Comparison of ENCODE assay signal across 25 cellular contexts in the genomic region with DNA sequence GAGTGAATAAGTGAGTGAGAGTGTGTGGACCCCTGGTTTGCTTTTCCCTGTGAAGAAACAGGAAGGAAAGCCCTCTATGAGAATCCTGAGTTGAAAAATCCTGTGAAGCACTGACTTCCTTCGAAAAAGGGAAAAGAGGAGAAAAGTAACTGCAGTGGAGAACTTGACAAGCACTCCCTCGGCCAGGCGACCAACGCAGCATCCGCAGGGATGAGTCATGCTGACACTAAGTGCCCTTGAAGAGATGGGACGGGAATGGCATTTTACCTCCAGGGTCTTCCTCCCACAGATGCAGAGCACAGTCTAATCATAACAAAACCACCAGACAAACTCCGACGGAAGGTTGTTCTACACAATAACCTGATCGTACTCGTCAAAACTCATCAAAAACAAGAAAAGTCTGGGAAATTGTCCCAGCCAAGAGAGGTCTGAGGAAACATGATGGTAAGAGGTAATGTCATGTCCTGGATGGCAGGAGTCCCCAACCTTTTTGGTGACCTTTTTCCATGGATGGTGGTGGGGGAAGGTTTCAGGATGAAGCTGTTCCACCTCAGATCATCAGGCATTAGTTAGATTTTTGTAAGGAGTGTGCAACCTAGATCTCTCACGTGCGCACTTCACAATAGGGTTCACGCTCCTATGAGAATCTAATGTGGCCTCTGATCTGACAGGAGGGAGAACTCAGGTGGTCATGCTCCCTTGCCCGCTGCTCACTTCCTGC.
DNase-seq lines count a peak whose midpoint lies in the region; ATAC-seq and TF ChIP-seq lines count a peak whose summit lies in the region.
"Had no signal": no experiment of that assay in that cellular context is flagged by ENCODE, and none has a peak within 500 bp of the region (broad histone marks: within the 10 kb centered on the region; RNA-seq: fewer than 3 reads in every experiment).

No MANE protein-coding gene starts in this region.

- H3K27ac Mint-ChIP-seq in glutamatergic neuron (ENCODE audit: unreplicated experiment) (no peak overlapping the region), endothelial cell (ENCODE audit: unreplicated experiment) (no peak overlapping the region)
- no peak overlapping the region for H3K27ac Mint-ChIP-seq in natural killer cell treated with Interleukin-12 subunit alpha and Interleukin-12 subunit beta and Interleukin-15 and Interleukin-18, amount 100 ng/mL, for 72 hours
- H3K27ac Mint-ChIP-seq: CD8-positive, alpha-beta T cell had no signal

- H3K4me3 Mint-ChIP-seq in glutamatergic neuron (ENCODE audit: unreplicated experiment) (no peak overlapping the region), endothelial cell (ENCODE audit: unreplicated experiment) (no peak overlapping the region)
- H3K4me3 Mint-ChIP-seq in natural killer cell treated with Interleukin-12 subunit alpha and Interleukin-12 subunit beta and Interleukin-15 and Interleukin-18, amount 100 ng/mL, for 72 hours, result no peak overlapping the region
- H3K4me3 Mint-ChIP-seq: CD8-positive, alpha-beta T cell had no signal

- no peaks in the 10 kb centered on the region for H3F3A ChIP-seq in smooth muscle cell (ENCODE audit: low read depth)

- no peak overlapping the region for H3K9ac ChIP-seq in smooth muscle cell (ENCODE audit: low read depth)

- H3K4me1 ChIP-seq in smooth muscle cell (ENCODE audit: low read depth), result no peaks in the 10 kb centered on the region
- H3K4me1 ChIP-seq: Peyer's patch, SJSA1 had no signal

- peak; percentile 11 for DNase-seq in activated CD8-positive, alpha-beta memory T cell treated with anti-CD3 and anti-CD28 coated beads for 24 hours
- DNase-seq in activated CD8-positive, alpha-beta memory T cell treated with anti-CD3 and anti-CD28 coated beads, Interleukin-2, amount 50 U/mL, for 4 hours, result no peak
- DNase-seq in HT1080 (ENCODE audit: low read depth) (peak; percentile 30), glutamatergic neuron (peak; percentile 3), smooth muscle cell (lab: John Stamatoyannopoulos, UW; ENCODE audit: unreplicated experiment) (no peak), endothelial cell (ENCODE audit: low spot score) (no peak), SHP77 (lab: John Stamatoyannopoulos, UW) (no peak)
- no peak for DNase-seq in natural killer cell treated with Interleukin-12 subunit alpha and Interleukin-12 subunit beta and Interleukin-15 and Interleukin-18, amount 100 ng/mL, for 72 hours (ENCODE audit: low spot score)
- DNase-seq: 8988T; AML-193; C1 segment of cervical spinal cord; Calu3; CD8-positive, alpha-beta T cell; DMS153; GDM1; KG1; NCI-H1105; NCI-H146; NCI-H2029; NCI-H345; NCI-H524; NCI-H774; NK-92 treated with Interleukin-12 subunit alpha and Interleukin-12 subunit beta, amount 100 ng/mL, for 24 hours; Peyer's patch had no signal

- peak overlapping the region; percentile 21 for H3K27ac ChIP-seq in smooth muscle cell (ENCODE audit: low read depth)
- H3K27ac ChIP-seq: Peyer's patch, SJSA1 had no signal

- H2AFZ ChIP-seq in smooth muscle cell (ENCODE audit: low read depth), result no peak overlapping the region

- H3K36me3 Mint-ChIP-seq in glutamatergic neuron (ENCODE audit: unreplicated experiment) (peaks cover 7% of the 10 kb centered on the region), endothelial cell (ENCODE audit: low read depth, unreplicated experiment) (no peaks in the 10 kb centered on the region)
- H3K36me3 Mint-ChIP-seq in natural killer cell treated with Interleukin-12 subunit alpha and Interleukin-12 subunit beta and Interleukin-15 and Interleukin-18, amount 100 ng/mL, for 72 hours, result no peaks in the 10 kb centered on the region
- H3K36me3 Mint-ChIP-seq: CD8-positive, alpha-beta T cell had no signal

- H3K27me3 ChIP-seq in smooth muscle cell (ENCODE audit: low read depth), result no peaks in the 10 kb centered on the region
- H3K27me3 ChIP-seq: Peyer's patch, SJSA1 had no signal

- no peaks in the 10 kb centered on the region for H3K36me3 ChIP-seq in smooth muscle cell (ENCODE audit: low read depth)
- H3K36me3 ChIP-seq: Peyer's patch, SJSA1 had no signal

- no peak overlapping the region for H3K4me2 ChIP-seq in smooth muscle cell

- H3K27me3 Mint-ChIP-seq in glutamatergic neuron (ENCODE audit: unreplicated experiment), result peaks cover 9% of the 10 kb centered on the region
- H3K27me3 Mint-ChIP-seq in endothelial cell (ENCODE audit: unreplicated experiment), result peaks cover 8% of the 10 kb centered on the region
- H3K27me3 Mint-ChIP-seq in natural killer cell treated with Interleukin-12 subunit alpha and Interleukin-12 subunit beta and Interleukin-15 and Interleukin-18, amount 100 ng/mL, for 72 hours, result peaks cover 21 to 29% of the 10 kb centered on the region in 2 donors

- H3K9me3 ChIP-seq in smooth muscle cell (replicated peaks; ENCODE audit: low read depth), result no peaks in the 10 kb centered on the region
- H3K9me3 ChIP-seq: Peyer's patch, SJSA1 had no signal

- WGBS in smooth muscle cell (ENCODE audit: low lambda C conversion rate), result 56% methylated on average over 14 of the region's 14 CpGs

- peaks cover 5% of the 10 kb centered on the region for H3K9me3 Mint-ChIP-seq in glutamatergic neuron (ENCODE audit: unreplicated experiment)
- no peaks in the 10 kb centered on the region for H3K9me3 Mint-ChIP-seq in endothelial cell (ENCODE audit: unreplicated experiment)
- no peaks in the 10 kb centered on the region for H3K9me3 Mint-ChIP-seq in natural killer cell treated with Interleukin-12 subunit alpha and Interleukin-12 subunit beta and Interleukin-15 and Interleukin-18, amount 100 ng/mL, for 72 hours

- H3K4me1 Mint-ChIP-seq in glutamatergic neuron (ENCODE audit: low read depth, unreplicated experiment), result peaks cover 18% of the 10 kb centered on the region
- H3K4me1 Mint-ChIP-seq in endothelial cell (ENCODE audit: unreplicated experiment), result peaks cover 7% of the 10 kb centered on the region
- no peaks in the 10 kb centered on the region for H3K4me1 Mint-ChIP-seq in natural killer cell treated with Interleukin-12 subunit alpha and Interleukin-12 subunit beta and Interleukin-15 and Interleukin-18, amount 100 ng/mL, for 72 hours (ENCODE audit: low read depth in 2 of 2)

- no peak for TF ChIP-seq CTCF in glutamatergic neuron (IDR thresholded peaks at IDR 0.05; ENCODE audit: partially characterized antibody, unreplicated experiment)
- no peak for TF ChIP-seq CTCF in smooth muscle cell (IDR thresholded peaks at IDR 0.05; ENCODE audit: borderline replicate concordance, insufficient read depth, poor library complexity, severe bottlenecking)
- TF ChIP-seq CTCF in endothelial cell (IDR thresholded peaks at IDR 0.05; ENCODE audit: unreplicated experiment), result no peak

- no peaks in the 10 kb centered on the region for H3K79me2 ChIP-seq in smooth muscle cell (ENCODE audit: low read depth)

- no peak for ATAC-seq in natural killer cell treated with Interleukin-12 subunit alpha and Interleukin-12 subunit beta and Interleukin-15 and Interleukin-18, amount 100 ng/mL, for 72 hours
- ATAC-seq: CD8-positive, alpha-beta T cell had no signal

- H4K20me1 ChIP-seq in smooth muscle cell (ENCODE audit: low read depth), result no peaks in the 10 kb centered on the region

- H3K4me3 ChIP-seq in smooth muscle cell, result no peak overlapping the region
- H3K4me3 ChIP-seq: Peyer's patch, SJSA1 had no signal

Comparison
In these comparisons a context has a peak if more than half of its experiments do, and no peak if none do; other contexts are left out.
1. DNase-seq: peak in activated CD8-positive, alpha-beta memory T cell treated with anti-CD3 and anti-CD28 coated beads for 24 hours (single experiment), HT1080 (single experiment) and glutamatergic neuron (single experiment); none in activated CD8-positive, alpha-beta memory T cell treated with anti-CD3 and anti-CD28 coated beads, Interleukin-2, amount 50 U/mL, for 4 hours (single experiment), smooth muscle cell (single experiment), endothelial cell (single experiment), natural killer cell treated with Interleukin-12 subunit alpha and Interleukin-12 subunit beta and Interleukin-15 and Interleukin-18, amount 100 ng/mL, for 72 hours (single experiment) and SHP77 (0 of 2).